In the genomic region with DNA sequence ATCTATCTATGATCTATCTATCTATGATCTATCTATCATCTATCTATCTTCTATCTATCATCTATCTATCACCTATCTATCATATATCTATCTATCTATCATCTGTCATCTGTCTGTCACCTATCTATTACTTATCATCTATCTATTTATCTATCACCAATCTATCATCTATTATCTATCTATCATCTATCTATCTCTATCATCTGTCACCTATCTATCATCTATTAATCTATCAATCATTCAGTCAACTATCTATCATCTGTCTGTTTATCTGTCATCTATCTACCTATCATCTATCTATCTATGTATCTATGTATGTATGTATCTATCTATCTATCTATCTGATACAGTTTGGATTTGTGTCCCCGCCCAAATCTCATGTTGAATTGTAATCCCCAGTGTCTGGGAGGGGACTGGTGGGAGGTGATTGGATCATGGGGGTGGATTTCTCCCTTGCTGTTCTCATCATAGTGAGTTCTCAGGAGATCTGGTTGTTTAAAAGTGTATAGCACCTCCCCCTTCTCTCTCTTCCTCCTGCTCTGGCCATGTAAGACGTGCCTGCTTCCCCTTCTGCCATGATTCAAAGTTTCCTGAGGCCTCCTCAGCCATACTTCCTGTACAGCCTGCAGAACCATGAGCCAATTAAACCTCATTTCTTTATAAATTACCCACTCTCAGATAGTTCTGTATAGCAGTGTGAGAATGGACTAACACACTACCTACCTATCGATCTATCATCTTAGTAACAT, we compare ENCODE assay signal across 1 cellular context.
A peak's percentile ranks its signal among the peaks of the same experiment; 100 is the strongest.
TF ChIP-seq lines count a peak whose summit lies in the region.

No MANE protein-coding gene starts in this region.

TF ChIP-seq in HepG2, 621 proteins besides CTCF, POLR2A, EP300 and RAD21:
- TF ChIP-seq, protein P1, sequence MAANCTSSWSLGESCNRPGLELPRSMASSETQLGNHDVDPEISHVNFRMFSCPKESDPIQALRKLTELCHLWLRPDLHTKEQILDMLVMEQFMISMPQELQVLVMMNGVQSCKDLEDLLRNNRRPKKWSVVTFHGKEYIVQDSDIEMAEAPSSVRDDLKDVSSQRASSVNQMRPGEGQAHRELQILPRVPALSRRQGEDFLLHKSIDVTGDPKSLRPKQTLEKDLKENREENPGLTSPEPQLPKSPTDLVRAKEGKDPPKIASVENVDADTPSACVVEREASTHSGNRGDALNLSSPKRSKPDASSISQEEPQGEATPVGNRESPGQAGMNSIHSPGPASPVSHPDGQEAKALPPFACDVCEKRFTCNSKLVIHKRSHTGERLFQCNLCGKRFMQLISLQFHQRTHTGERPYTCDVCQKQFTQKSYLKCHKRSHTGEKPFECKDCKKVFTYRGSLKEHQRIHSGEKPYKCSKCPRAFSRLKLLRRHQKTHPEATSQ (CRISPR knock-in tag; IDR thresholded peaks at IDR 0.05; ENCODE audit: borderline replicate concordance) = no peak
- TF ChIP-seq ZNF431 (CRISPR knock-in tag; IDR thresholded peaks at IDR 0.05; ENCODE audit: borderline replicate concordance, low read depth) = 0 out of 2 replicates have a peak, but pooled peaks have one; percentile 44
TF ChIP-seq in HepG2: peak in this region for 1.
